Comparison of ENCODE assay signal across 8 cellular contexts in the genomic region with DNA sequence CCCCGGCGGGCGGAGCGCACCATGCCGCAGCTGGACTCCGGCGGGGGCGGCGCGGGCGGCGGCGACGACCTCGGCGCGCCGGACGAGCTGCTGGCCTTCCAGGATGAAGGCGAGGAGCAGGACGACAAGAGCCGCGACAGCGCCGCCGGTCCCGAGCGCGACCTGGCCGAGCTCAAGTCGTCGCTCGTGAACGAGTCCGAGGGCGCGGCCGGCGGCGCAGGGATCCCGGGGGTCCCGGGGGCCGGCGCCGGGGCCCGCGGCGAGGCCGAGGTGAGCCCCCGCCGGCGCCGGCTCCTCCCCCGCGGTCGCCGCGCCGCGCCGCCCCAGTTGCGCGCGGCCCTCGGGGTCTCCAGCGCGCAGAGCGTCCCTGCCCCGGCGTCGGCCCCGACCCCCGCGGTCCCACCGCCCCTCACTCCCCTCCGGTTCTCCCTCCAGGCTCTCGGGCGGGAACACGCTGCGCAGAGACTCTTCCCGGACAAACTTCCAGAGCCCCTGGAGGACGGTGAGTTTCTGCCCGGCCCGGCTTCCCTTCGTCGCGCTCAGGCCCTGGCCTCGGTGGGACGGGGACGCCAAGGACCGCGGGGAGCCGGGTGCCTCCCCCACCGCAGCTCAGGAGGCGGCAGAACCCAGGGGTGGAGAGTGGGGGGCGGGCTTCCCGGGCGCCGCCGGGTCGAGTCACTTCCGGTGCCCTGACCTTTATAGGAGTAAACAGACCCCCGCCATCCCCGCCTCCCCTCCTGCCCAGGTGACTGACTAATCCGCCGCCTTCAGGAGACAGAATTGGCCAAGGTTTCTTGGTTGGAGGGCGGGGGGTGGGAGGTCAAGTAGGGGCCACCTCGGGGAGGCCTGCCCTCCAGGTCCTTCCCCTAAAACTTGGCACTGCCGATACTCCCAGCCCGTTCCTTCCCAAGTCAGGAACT. TPM values are rescaled to one million over a fixed set of nuclear protein-coding genes. Genes with fewer than 3 reads are reported as not detected.
DNase-seq lines count a peak whose midpoint lies in the region; ATAC-seq, FAIRE-seq and TF ChIP-seq lines count a peak whose summit lies in the region.

No MANE protein-coding gene starts in this region.

- no peaks in the 10 kb centered on the region for H3K9me3 Mint-ChIP-seq in naive B cell

- H3K4me1 ChIP-seq in stomach smooth muscle (ENCODE audit: control insufficient read depth, insufficient read depth, low read length): peaks cover 14% of the 10 kb centered on the region

- H3K9me3 ChIP-seq in WERI-Rb-1 (ENCODE audit: severe bottlenecking) (no peaks in the 10 kb centered on the region), stomach smooth muscle (ENCODE audit: control insufficient read depth in 2 of 2, low read length in 2 of 2) (no peaks in the 10 kb centered on the region)

- H3K27ac Mint-ChIP-seq in naive B cell: peak overlapping the region in 2 of 6 donors; percentile 4 to 80

- H3K36me3 Mint-ChIP-seq in naive B cell: no peaks in the 10 kb centered on the region

- peaks cover 9 to 13% (median 11%) of the 10 kb centered on the region in 3 donors for H3K4me1 Mint-ChIP-seq in naive B cell

- DNase-seq in DMS53 treated with DMSO at 0.1 percent for 48 hours (lab: John Stamatoyannopoulos, UW; ENCODE audit: unreplicated experiment) (peak; percentile 38), WERI-Rb-1 (peak; percentile 74), bronchial epithelial cell (ENCODE audit: low read depth) (no peak), naive B cell (no peak), HUDEP-2 (lab: John Stamatoyannopoulos, UW; ENCODE audit: unreplicated experiment in 76 of 76) (no peak), NCI-H128 (lab: John Stamatoyannopoulos, UW; ENCODE audit: unreplicated experiment) (no peak)

- no peak for FAIRE-seq in bronchial epithelial cell (lab: Jason Lieb, UNC)

- H3K27me3 ChIP-seq in WERI-Rb-1 (ENCODE audit: insufficient read depth, low read depth, severe bottlenecking) (no peaks in the 10 kb centered on the region), bronchial epithelial cell (ENCODE audit: control insufficient read depth, insufficient read depth, low read length) (peaks cover 4% of the 10 kb centered on the region), stomach smooth muscle (ENCODE audit: control insufficient read depth in 1 of 2, insufficient read depth in 2 of 2, low read length in 2 of 2) (peaks cover 14 to 22% of the 10 kb centered on the region in 2 donors)

- peak overlapping the region; percentile 60 for H3K4me3 ChIP-seq in WERI-Rb-1 (ENCODE audit: low read depth, low read length)
- peak overlapping the region; percentile 47 for H3K4me3 ChIP-seq in bronchial epithelial cell (ENCODE audit: low read depth, low read length)
- peak overlapping the region; percentile 36 to 58 for H3K4me3 ChIP-seq in stomach smooth muscle (ENCODE audit: low read length in 2 of 2)

- ATAC-seq in HG02798 (IDR thresholded peaks at IDR 0.05; ENCODE audit: poor library complexity, unreplicated experiment): peak; percentile 10
- peak in 1 of 2 donors; percentile 2 for ATAC-seq in naive B cell (ENCODE audit: low read depth in 2 of 2)

- H3K9ac ChIP-seq in stomach smooth muscle (ENCODE audit: low read length in 2 of 2): no peak overlapping the region

- H3K27ac ChIP-seq in WERI-Rb-1: peak overlapping the region; percentile 51
- H3K27ac ChIP-seq in stomach smooth muscle (ENCODE audit: low read length): no peak overlapping the region

- peaks cover 19 to 37% (median 33%) of the 10 kb centered on the region in 3 donors for H3K27me3 Mint-ChIP-seq in naive B cell

- H3K36me3 ChIP-seq in WERI-Rb-1 (peaks cover 19% of the 10 kb centered on the region; the same call in 1 of the 2 replicates), bronchial epithelial cell (ENCODE audit: control insufficient read depth, insufficient read depth, low read length) (no peaks in the 10 kb centered on the region), stomach smooth muscle (ENCODE audit: control insufficient read depth in 2 of 2, insufficient read depth in 2 of 2, low read length in 2 of 2) (no peaks in the 10 kb centered on the region)

- TF ChIP-seq CTCF in WERI-Rb-1 (IDR thresholded peaks at IDR 0.05; ENCODE audit: low read depth, low read length) (no peak), bronchial epithelial cell (IDR thresholded peaks at IDR 0.05; ENCODE audit: insufficient read depth, low read length, severe bottlenecking) (no peak)

- H3K4me3 Mint-ChIP-seq in naive B cell: peak overlapping the region; percentile 69 to 85 (median 76)

RNA-seq across cellular contexts. Expression of gene TCF7, which starts 0.7 kb away (rescaled TPM):
- under 0.01 and 0.13 TPM in 2 replicates for total RNA-seq in bronchial epithelial cell
- polyA plus RNA-seq in naive B cell (ENCODE audit: low read depth in 6 of 6): 1 to 10 TPM in 5 of 6 donors, under 1 TPM in 1; 0.34 to 3.7 (median 2.4) TPM

Comparison
In these comparisons a context has a peak if more than half of its experiments do, and no peak if none do; other contexts are left out.
1. DNase-seq: peak in DMS53 treated with DMSO at 0.1 percent for 48 hours (single experiment) and WERI-Rb-1 (single experiment); none in bronchial epithelial cell (single experiment), naive B cell (single experiment), HUDEP-2 (0 of 76) and NCI-H128 (single experiment).
2. Peak in every context shown above with its lines, with median percentiles within 50 percentile points of each other: H3K4me3 ChIP-seq.